ENCODE assay signal across 3 cellular contexts in the genomic region with DNA sequence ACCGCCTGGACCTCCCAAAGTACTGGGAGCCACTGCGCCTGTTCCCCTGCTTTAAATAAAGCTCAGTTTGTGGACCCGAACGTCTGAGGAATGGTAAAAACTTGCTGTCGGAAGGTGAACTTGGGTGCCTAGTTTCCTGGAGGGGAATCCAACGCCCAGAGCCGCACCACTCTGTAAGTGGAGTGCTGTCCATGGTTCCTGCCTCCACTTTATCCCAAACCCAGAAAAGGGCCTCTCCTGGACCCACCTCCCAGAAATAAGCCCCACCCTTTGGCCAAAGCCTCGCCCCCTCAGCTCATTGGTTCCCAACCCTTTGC.
TF ChIP-seq lines count a peak whose summit lies in the region.

No MANE protein-coding gene starts in this region.

TF ChIP-seq in A549, 52 proteins besides CTCF, POLR2A, EP300 and RAD21:
- no peak for TF ChIP-seq POLR2AphosphoS2 (conservative IDR thresholded peaks at IDR 0.05; ENCODE audit: low read length)
- TF ChIP-seq, protein P1, sequence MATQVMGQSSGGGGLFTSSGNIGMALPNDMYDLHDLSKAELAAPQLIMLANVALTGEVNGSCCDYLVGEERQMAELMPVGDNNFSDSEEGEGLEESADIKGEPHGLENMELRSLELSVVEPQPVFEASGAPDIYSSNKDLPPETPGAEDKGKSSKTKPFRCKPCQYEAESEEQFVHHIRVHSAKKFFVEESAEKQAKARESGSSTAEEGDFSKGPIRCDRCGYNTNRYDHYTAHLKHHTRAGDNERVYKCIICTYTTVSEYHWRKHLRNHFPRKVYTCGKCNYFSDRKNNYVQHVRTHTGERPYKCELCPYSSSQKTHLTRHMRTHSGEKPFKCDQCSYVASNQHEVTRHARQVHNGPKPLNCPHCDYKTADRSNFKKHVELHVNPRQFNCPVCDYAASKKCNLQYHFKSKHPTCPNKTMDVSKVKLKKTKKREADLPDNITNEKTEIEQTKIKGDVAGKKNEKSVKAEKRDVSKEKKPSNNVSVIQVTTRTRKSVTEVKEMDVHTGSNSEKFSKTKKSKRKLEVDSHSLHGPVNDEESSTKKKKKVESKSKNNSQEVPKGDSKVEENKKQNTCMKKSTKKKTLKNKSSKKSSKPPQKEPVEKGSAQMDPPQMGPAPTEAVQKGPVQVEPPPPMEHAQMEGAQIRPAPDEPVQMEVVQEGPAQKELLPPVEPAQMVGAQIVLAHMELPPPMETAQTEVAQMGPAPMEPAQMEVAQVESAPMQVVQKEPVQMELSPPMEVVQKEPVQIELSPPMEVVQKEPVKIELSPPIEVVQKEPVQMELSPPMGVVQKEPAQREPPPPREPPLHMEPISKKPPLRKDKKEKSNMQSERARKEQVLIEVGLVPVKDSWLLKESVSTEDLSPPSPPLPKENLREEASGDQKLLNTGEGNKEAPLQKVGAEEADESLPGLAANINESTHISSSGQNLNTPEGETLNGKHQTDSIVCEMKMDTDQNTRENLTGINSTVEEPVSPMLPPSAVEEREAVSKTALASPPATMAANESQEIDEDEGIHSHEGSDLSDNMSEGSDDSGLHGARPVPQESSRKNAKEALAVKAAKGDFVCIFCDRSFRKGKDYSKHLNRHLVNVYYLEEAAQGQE (IDR thresholded peaks at IDR 0.05): peak; percentile 27; the same call in 1 of the 2 replicates

TF ChIP-seq in HCT116, 20 proteins besides CTCF, POLR2A, EP300 and RAD21:
- TF ChIP-seq, protein P2, sequence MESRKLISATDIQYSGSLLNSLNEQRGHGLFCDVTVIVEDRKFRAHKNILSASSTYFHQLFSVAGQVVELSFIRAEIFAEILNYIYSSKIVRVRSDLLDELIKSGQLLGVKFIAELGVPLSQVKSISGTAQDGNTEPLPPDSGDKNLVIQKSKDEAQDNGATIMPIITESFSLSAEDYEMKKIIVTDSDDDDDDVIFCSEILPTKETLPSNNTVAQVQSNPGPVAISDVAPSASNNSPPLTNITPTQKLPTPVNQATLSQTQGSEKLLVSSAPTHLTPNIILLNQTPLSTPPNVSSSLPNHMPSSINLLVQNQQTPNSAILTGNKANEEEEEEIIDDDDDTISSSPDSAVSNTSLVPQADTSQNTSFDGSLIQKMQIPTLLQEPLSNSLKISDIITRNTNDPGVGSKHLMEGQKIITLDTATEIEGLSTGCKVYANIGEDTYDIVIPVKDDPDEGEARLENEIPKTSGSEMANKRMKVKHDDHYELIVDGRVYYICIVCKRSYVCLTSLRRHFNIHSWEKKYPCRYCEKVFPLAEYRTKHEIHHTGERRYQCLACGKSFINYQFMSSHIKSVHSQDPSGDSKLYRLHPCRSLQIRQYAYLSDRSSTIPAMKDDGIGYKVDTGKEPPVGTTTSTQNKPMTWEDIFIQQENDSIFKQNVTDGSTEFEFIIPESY (IDR thresholded peaks at IDR 0.05; ENCODE audit: extremely low read depth, insufficient replicate concordance, low read length): no peak
- TF ChIP-seq CBX3 (IDR thresholded peaks at IDR 0.05; ENCODE audit: low read depth) (no peak), ELF1 (IDR thresholded peaks at IDR 0.05; ENCODE audit: borderline replicate concordance, low read depth) (no peak), EZH2phosphoT487 (IDR thresholded peaks at IDR 0.05; ENCODE audit: borderline replicate concordance) (no peak), POLR2AphosphoS5 (IDR thresholded peaks at IDR 0.05; ENCODE audit: low read depth, low read length) (no peak), SP1 (IDR thresholded peaks at IDR 0.05; ENCODE audit: low read depth) (no peak), EZH2 (IDR thresholded peaks at IDR 0.05) (no peak), YY1 (IDR thresholded peaks at IDR 0.05; ENCODE audit: extremely low read depth, insufficient replicate concordance, low read depth, low read length) (no peak)

TF ChIP-seq in K562, 482 proteins besides CTCF, POLR2A, EP300 and RAD21 (continues in another document):
- TF ChIP-seq, protein P3, sequence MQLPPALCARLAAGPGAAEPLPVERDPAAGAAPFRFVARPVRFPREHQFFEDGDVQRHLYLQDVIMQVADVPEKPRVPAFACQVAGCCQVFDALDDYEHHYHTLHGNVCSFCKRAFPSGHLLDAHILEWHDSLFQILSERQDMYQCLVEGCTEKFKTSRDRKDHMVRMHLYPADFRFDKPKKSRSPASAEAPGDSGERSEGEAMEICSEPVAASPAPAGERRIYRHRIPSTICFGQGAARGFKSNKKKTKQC (CRISPR knock-in tag; IDR thresholded peaks at IDR 0.05): peak; percentile 65; the same call in 1 of the 2 replicates
- TF ChIP-seq GATAD2B (IDR thresholded peaks at IDR 0.05; ENCODE audit: borderline replicate concordance) (no peak), SIRT6 (IDR thresholded peaks at IDR 0.05; ENCODE audit: low read depth, low read length) (no peak), EHMT2 (IDR thresholded peaks at IDR 0.05) (peak; percentile 42; the same call in 1 of the 2 replicates), JUN (IDR thresholded peaks at IDR 0.05; ENCODE audit: borderline replicate concordance, low read depth, low read length) (0 out of 2 replicates have a peak, but pooled peaks have one; percentile 3), JUN (CRISPR knock-in tag; IDR thresholded peaks at IDR 0.05; ENCODE audit: borderline replicate concordance) (no peak)
- TF ChIP-seq, protein P4, sequence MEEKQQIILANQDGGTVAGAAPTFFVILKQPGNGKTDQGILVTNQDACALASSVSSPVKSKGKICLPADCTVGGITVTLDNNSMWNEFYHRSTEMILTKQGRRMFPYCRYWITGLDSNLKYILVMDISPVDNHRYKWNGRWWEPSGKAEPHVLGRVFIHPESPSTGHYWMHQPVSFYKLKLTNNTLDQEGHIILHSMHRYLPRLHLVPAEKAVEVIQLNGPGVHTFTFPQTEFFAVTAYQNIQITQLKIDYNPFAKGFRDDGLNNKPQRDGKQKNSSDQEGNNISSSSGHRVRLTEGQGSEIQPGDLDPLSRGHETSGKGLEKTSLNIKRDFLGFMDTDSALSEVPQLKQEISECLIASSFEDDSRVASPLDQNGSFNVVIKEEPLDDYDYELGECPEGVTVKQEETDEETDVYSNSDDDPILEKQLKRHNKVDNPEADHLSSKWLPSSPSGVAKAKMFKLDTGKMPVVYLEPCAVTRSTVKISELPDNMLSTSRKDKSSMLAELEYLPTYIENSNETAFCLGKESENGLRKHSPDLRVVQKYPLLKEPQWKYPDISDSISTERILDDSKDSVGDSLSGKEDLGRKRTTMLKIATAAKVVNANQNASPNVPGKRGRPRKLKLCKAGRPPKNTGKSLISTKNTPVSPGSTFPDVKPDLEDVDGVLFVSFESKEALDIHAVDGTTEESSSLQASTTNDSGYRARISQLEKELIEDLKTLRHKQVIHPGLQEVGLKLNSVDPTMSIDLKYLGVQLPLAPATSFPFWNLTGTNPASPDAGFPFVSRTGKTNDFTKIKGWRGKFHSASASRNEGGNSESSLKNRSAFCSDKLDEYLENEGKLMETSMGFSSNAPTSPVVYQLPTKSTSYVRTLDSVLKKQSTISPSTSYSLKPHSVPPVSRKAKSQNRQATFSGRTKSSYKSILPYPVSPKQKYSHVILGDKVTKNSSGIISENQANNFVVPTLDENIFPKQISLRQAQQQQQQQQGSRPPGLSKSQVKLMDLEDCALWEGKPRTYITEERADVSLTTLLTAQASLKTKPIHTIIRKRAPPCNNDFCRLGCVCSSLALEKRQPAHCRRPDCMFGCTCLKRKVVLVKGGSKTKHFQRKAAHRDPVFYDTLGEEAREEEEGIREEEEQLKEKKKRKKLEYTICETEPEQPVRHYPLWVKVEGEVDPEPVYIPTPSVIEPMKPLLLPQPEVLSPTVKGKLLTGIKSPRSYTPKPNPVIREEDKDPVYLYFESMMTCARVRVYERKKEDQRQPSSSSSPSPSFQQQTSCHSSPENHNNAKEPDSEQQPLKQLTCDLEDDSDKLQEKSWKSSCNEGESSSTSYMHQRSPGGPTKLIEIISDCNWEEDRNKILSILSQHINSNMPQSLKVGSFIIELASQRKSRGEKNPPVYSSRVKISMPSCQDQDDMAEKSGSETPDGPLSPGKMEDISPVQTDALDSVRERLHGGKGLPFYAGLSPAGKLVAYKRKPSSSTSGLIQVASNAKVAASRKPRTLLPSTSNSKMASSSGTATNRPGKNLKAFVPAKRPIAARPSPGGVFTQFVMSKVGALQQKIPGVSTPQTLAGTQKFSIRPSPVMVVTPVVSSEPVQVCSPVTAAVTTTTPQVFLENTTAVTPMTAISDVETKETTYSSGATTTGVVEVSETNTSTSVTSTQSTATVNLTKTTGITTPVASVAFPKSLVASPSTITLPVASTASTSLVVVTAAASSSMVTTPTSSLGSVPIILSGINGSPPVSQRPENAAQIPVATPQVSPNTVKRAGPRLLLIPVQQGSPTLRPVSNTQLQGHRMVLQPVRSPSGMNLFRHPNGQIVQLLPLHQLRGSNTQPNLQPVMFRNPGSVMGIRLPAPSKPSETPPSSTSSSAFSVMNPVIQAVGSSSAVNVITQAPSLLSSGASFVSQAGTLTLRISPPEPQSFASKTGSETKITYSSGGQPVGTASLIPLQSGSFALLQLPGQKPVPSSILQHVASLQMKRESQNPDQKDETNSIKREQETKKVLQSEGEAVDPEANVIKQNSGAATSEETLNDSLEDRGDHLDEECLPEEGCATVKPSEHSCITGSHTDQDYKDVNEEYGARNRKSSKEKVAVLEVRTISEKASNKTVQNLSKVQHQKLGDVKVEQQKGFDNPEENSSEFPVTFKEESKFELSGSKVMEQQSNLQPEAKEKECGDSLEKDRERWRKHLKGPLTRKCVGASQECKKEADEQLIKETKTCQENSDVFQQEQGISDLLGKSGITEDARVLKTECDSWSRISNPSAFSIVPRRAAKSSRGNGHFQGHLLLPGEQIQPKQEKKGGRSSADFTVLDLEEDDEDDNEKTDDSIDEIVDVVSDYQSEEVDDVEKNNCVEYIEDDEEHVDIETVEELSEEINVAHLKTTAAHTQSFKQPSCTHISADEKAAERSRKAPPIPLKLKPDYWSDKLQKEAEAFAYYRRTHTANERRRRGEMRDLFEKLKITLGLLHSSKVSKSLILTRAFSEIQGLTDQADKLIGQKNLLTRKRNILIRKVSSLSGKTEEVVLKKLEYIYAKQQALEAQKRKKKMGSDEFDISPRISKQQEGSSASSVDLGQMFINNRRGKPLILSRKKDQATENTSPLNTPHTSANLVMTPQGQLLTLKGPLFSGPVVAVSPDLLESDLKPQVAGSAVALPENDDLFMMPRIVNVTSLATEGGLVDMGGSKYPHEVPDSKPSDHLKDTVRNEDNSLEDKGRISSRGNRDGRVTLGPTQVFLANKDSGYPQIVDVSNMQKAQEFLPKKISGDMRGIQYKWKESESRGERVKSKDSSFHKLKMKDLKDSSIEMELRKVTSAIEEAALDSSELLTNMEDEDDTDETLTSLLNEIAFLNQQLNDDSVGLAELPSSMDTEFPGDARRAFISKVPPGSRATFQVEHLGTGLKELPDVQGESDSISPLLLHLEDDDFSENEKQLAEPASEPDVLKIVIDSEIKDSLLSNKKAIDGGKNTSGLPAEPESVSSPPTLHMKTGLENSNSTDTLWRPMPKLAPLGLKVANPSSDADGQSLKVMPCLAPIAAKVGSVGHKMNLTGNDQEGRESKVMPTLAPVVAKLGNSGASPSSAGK (IDR thresholded peaks at IDR 0.05): no peak
- TF ChIP-seq, protein P1 (CRISPR knock-in tag; IDR thresholded peaks at IDR 0.05; ENCODE audit: low read depth): peak; percentile 87
